Comparison of ENCODE assay signal across 8 cellular contexts in the genomic region with DNA sequence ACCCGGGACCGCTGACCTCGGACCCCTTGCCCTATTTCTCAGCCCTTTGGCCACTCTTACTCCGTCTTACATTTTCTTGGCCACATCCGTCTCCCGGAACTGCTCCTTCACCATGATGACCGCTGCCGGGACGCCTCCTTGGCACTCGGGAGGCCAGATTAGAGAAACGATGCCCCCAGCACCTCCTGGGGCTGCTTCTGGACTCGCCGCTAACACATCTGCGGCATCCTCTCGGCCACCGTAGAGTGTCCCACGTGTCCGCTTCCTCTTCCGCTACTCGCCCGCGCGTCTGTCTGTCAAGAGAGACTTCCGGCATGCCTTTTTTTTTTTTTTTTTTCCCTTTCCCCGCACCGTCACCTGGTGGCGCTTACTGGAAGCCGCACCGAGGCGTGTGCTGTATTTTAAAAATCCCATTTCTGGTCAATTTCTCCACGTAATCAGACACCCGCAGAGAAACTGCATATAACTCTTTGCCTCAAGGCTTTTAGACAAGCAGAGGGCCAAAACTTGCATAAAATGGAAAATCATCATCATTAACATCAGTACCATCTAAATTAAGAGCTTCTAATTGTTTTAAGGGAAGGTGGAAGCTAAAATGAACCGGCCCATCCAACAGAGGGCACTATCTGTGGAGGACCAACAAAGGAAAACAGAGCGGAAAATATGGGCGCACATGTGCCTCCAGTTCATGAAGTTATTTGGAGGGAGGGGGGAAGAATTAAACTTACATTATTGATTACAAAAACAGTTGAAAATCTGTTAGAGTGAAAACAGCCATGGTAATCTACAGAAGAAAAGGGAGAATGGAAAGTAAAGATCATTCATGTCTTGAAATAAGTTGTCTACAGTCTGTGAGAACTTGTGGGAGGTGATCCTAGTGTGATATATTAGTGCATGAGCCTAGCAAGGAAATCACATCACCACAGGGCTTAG. TPM values are rescaled to one million over a fixed set of nuclear protein-coding genes. Genes with fewer than 3 reads are reported as not detected.
DNase-seq lines count a peak whose midpoint lies in the region; ATAC-seq and TF ChIP-seq lines count a peak whose summit lies in the region.

A gene (minus strand): TSS at position 222 of the 933 bp plus-strand sequence. CDS start 108 bp downstream, at position 114.

- H3K27ac Mint-ChIP-seq in GM23338: peak within 1 kb of the TSS; percentile 94
- H3K27ac Mint-ChIP-seq in activated T-helper 2 cell treated with anti-CD3 and anti-CD28 coated beads, Interferon-gamma antibody, Interleukin-2, Interleukin-4, amounts not matched to agents 10 μg/mL and 5 μg/mL and 100 μg/mL, durations not matched to agents 14 hours and 24 hours and 36 hours: peak within 1 kb of the TSS; percentile 94
- peak within 1 kb of the TSS; percentile 80 to 91 (median 91) for H3K27ac Mint-ChIP-seq in nephron
- H3K27ac Mint-ChIP-seq in stimulated activated naive CD8-positive, alpha-beta T cell treated with anti-CD3 and anti-CD28 coated beads, Interleukin-15, Interleukin-2, amounts not matched to agents 100 ng/mL and 50 ng/mL, for 24 hours: peak within 1 kb of the TSS; percentile 100

- CTCF ChIA-PET in RWPE1 (lab: Yijun Ruan, JAX): interaction anchor here (0.7 to 1.4 kb wide), 7 partner anchors 38 to 1646 kb away, joined by 3 to 4 read pairs (median 3); no protein-coding TSS in a partner anchor

- no peaks in the 10 kb centered on the region for H3K9me2 ChIP-seq in GM23338 (ENCODE audit: insufficient read depth)

- TF ChIP-seq CTCF in GM23338 (conservative IDR thresholded peaks at IDR 0.05; ENCODE audit: low read depth in 2 of 2): peak; percentile 66 to 98
- peak; percentile 96 for TF ChIP-seq CTCF in LNCAP (IDR thresholded peaks at IDR 0.05)
- TF ChIP-seq CTCF in RWPE1 (conservative IDR thresholded peaks at IDR 0.05; ENCODE audit: low read depth): peak; percentile 98
- TF ChIP-seq CTCF in fibroblast of pulmonary artery (IDR thresholded peaks at IDR 0.05; ENCODE audit: low read length, missing control alignments): peak; percentile 58
- peak; percentile 75 to 89 (median 84) for TF ChIP-seq CTCF in nephron (IDR thresholded peaks at IDR 0.05; ENCODE audit: unreplicated experiment in 3 of 3)

- H3K36me3 Mint-ChIP-seq in GM23338 (ENCODE audit: low read depth) (peaks cover 41% of the 10 kb centered on the region), nephron (ENCODE audit: low read depth) (peaks cover 23% of the 10 kb centered on the region)
- peaks cover 34% of the 10 kb centered on the region for H3K36me3 Mint-ChIP-seq in activated T-helper 2 cell treated with anti-CD3 and anti-CD28 coated beads, Interferon-gamma antibody, Interleukin-2, Interleukin-4, amounts not matched to agents 10 μg/mL and 5 μg/mL and 100 μg/mL, durations not matched to agents 14 hours and 24 hours and 36 hours (ENCODE audit: low read depth)
- peaks cover 44% of the 10 kb centered on the region for H3K36me3 Mint-ChIP-seq in stimulated activated naive CD8-positive, alpha-beta T cell treated with anti-CD3 and anti-CD28 coated beads, Interleukin-15, Interleukin-2, amounts not matched to agents 100 ng/mL and 50 ng/mL, for 24 hours (ENCODE audit: low read depth)

- H3K27me3 Mint-ChIP-seq in GM23338 (ENCODE audit: insufficient read depth, low read depth, poor library complexity) (peaks cover 9% of the 10 kb centered on the region), nephron (ENCODE audit: low read depth) (no peaks in the 10 kb centered on the region)
- H3K27me3 Mint-ChIP-seq in activated T-helper 2 cell treated with anti-CD3 and anti-CD28 coated beads, Interferon-gamma antibody, Interleukin-2, Interleukin-4, amounts not matched to agents 10 μg/mL and 5 μg/mL and 100 μg/mL, durations not matched to agents 14 hours and 24 hours and 36 hours (ENCODE audit: low read depth): no peaks in the 10 kb centered on the region
- H3K27me3 Mint-ChIP-seq in stimulated activated naive CD8-positive, alpha-beta T cell treated with anti-CD3 and anti-CD28 coated beads, Interleukin-15, Interleukin-2, amounts not matched to agents 100 ng/mL and 50 ng/mL, for 24 hours: no peaks in the 10 kb centered on the region

- peak within 1 kb of the TSS; percentile 97 for H3K4me3 Mint-ChIP-seq in GM23338
- H3K4me3 Mint-ChIP-seq in activated T-helper 2 cell treated with anti-CD3 and anti-CD28 coated beads, Interferon-gamma antibody, Interleukin-2, Interleukin-4, amounts not matched to agents 10 μg/mL and 5 μg/mL and 100 μg/mL, durations not matched to agents 14 hours and 24 hours and 36 hours (ENCODE audit: low read depth): peak within 1 kb of the TSS; percentile 99
- peak within 1 kb of the TSS; percentile 99 to 100 (median 99) for H3K4me3 Mint-ChIP-seq in nephron
- H3K4me3 Mint-ChIP-seq in stimulated activated naive CD8-positive, alpha-beta T cell treated with anti-CD3 and anti-CD28 coated beads, Interleukin-15, Interleukin-2, amounts not matched to agents 100 ng/mL and 50 ng/mL, for 24 hours: peak within 1 kb of the TSS; percentile 100

- ATAC-seq in GM23338: peak; percentile 77

- H3K4me3 ChIP-seq in GM23338 (peak within 1 kb of the TSS; percentile 87), fibroblast of pulmonary artery (replicated peaks; ENCODE audit: low read depth, low read length) (peak within 1 kb of the TSS; percentile 100)

- no peaks in the 10 kb centered on the region for H3K27me3 ChIP-seq in GM23338 (ENCODE audit: insufficient read depth)

- H3K4me2 ChIP-seq in GM23338: peak within 1 kb of the TSS; percentile 66

- H3K4me1 ChIP-seq in GM23338 (ENCODE audit: insufficient read depth): 0 out of 2 replicates have a peak, but pooled peaks cover under 1% of the 10 kb centered on the region

- POLR2A ChIA-PET in RWPE1 (lab: Yijun Ruan, JAX; ENCODE audit: low non-redundant PET): interaction anchor here (0.7 to 0.8 kb wide), 3 partner anchors 9 to 123 kb away, joined by 5 to 7 read pairs (median 6); no protein-coding TSS in a partner anchor

- peaks cover 37% of the 10 kb centered on the region for H3K79me2 ChIP-seq in GM23338 (replicated peaks; ENCODE audit: insufficient read depth)

- H2AFZ ChIP-seq in GM23338: peak within 1 kb of the TSS; percentile 79

- H3K9me3 Mint-ChIP-seq in GM23338 (no peaks in the 10 kb centered on the region), nephron (no peaks in the 10 kb centered on the region)
- no peaks in the 10 kb centered on the region for H3K9me3 Mint-ChIP-seq in activated T-helper 2 cell treated with anti-CD3 and anti-CD28 coated beads, Interferon-gamma antibody, Interleukin-2, Interleukin-4, amounts not matched to agents 10 μg/mL and 5 μg/mL and 100 μg/mL, durations not matched to agents 14 hours and 24 hours and 36 hours
- no peaks in the 10 kb centered on the region for H3K9me3 Mint-ChIP-seq in stimulated activated naive CD8-positive, alpha-beta T cell treated with anti-CD3 and anti-CD28 coated beads, Interleukin-15, Interleukin-2, amounts not matched to agents 100 ng/mL and 50 ng/mL, for 24 hours

- intact Hi-C loops in activated T-helper 2 cell treated with anti-CD3 and anti-CD28 coated beads, Interferon-gamma antibody, Interleukin-2, Interleukin-4, amounts not matched to agents 10 μg/mL and 5 μg/mL and 100 μg/mL, durations not matched to agents 14 hours and 24 hours and 36 hours (cut with micrococcal nuclease): loop anchor here (5.0 to 10.0 kb wide), 3 partner anchors 105 to 943 kb away; a partner anchor contains a TSS

- H3K27ac ChIP-seq in GM23338 (ENCODE audit: low read depth): peak within 1 kb of the TSS; percentile 9; the same call in 1 of the 2 replicates
- H3K27ac ChIP-seq in RWPE1: peak within 1 kb of the TSS; percentile 77

- H3K36me3 ChIP-seq in GM23338 (ENCODE audit: insufficient read depth): peaks cover 26% of the 10 kb centered on the region

- peaks cover 9% of the 10 kb centered on the region; the same call in 1 of the 2 replicates for H3F3A ChIP-seq in GM23338 (replicated peaks; ENCODE audit: low read depth)

- H3K4me1 Mint-ChIP-seq in GM23338: peaks cover 10% of the 10 kb centered on the region
- peaks cover 22% of the 10 kb centered on the region for H3K4me1 Mint-ChIP-seq in activated T-helper 2 cell treated with anti-CD3 and anti-CD28 coated beads, Interferon-gamma antibody, Interleukin-2, Interleukin-4, amounts not matched to agents 10 μg/mL and 5 μg/mL and 100 μg/mL, durations not matched to agents 14 hours and 24 hours and 36 hours (ENCODE audit: low read depth)
- H3K4me1 Mint-ChIP-seq in nephron: peaks cover 19% of the 10 kb centered on the region
- peaks cover 35% of the 10 kb centered on the region for H3K4me1 Mint-ChIP-seq in stimulated activated naive CD8-positive, alpha-beta T cell treated with anti-CD3 and anti-CD28 coated beads, Interleukin-15, Interleukin-2, amounts not matched to agents 100 ng/mL and 50 ng/mL, for 24 hours (ENCODE audit: low read depth)

- peaks cover 24% of the 10 kb centered on the region; the same call in 1 of the 2 replicates for H4K20me1 ChIP-seq in GM23338 (replicated peaks; ENCODE audit: insufficient read depth)

- DNase-seq in EL (peak; percentile 98), GM23338 (ENCODE audit: low spot score) (peak; percentile 98), RWPE1 (ENCODE audit: low spot score) (peak; percentile 97), fibroblast of pulmonary artery (ENCODE audit: low read depth) (peak; percentile 99)
- peak; percentile 90 for DNase-seq in activated T-helper 2 cell treated with anti-CD3 and anti-CD28 coated beads, Interferon-gamma antibody, Interleukin-2, Interleukin-4, amounts not matched to agents 10 μg/mL and 5 μg/mL and 100 μg/mL, durations not matched to agents 14 hours and 24 hours and 36 hours (ENCODE audit: low spot score)

TF ChIP-seq in GM23338, 12 proteins besides CTCF, POLR2A, EP300 and RAD21 (continues in another document):
- TF ChIP-seq EZH2 (IDR thresholded peaks at IDR 0.05; ENCODE audit: low read depth, unreplicated experiment) (no peak), STAT1 (IDR thresholded peaks at IDR 0.05; ENCODE audit: unreplicated experiment) (no peak), CREB1 (CRISPR knock-in tag; IDR thresholded peaks at IDR 0.05; ENCODE audit: low read depth) (peak; percentile 33; the same call in 1 of the 2 replicates), ZNF331 (CRISPR knock-in tag; IDR thresholded peaks at IDR 0.05; ENCODE audit: low read depth) (no peak), NANOG (IDR thresholded peaks at IDR 0.05; ENCODE audit: borderline replicate concordance) (no peak), POLR2AphosphoS5 (IDR thresholded peaks at IDR 0.05; ENCODE audit: low read depth) (peak; percentile 84), ZNF114 (CRISPR knock-in tag; IDR thresholded peaks at IDR 0.05) (no peak), JUNB (IDR thresholded peaks at IDR 0.05; ENCODE audit: unreplicated experiment) (no peak)

RNA-seq across cellular contexts. Expression of the gene that starts here (rescaled TPM):
- total RNA-seq in GM23338 (2014; rRNA removed; shearing (Covaris generic)): 35.5 and 37.2 TPM in 2 replicates
- 10.5 and 11.6 TPM in 2 replicates for polyA plus RNA-seq in GM23338 (2016; fragmentation: Nextera tagmentation; extraction: Ambion mirVana)
- 23.5 and 24.2 TPM in 2 replicates for total RNA-seq in activated T-helper 2 cell treated with anti-CD3 and anti-CD28 coated beads, Interferon-gamma antibody, Interleukin-2, Interleukin-4, amounts not matched to agents 10 μg/mL and 5 μg/mL and 100 μg/mL, durations not matched to agents 14 hours and 24 hours and 36 hours

Comparison
In these comparisons a context has a peak if more than half of its experiments do, and no peak if none do; other contexts are left out.
1. Peak in every context shown above with its lines: DNase-seq, ATAC-seq, H3K4me3 ChIP-seq and H3K27ac ChIP-seq.